ENCODE assay signal across 13 cellular contexts in genomic region chr11:45810431-45811108, GRCh38. TPM values are rescaled to one million over a fixed set of nuclear protein-coding genes. Genes with fewer than 3 reads are reported as not detected.
DNase-seq lines count a peak whose midpoint lies in the region; ATAC-seq and TF ChIP-seq lines count a peak whose summit lies in the region.
"Had no signal": no experiment of that assay in that cellular context is flagged by ENCODE, and none has a peak within 500 bp of the region (broad histone marks: within the 10 kb centered on the region; RNA-seq: fewer than 3 reads in every experiment).

No MANE protein-coding gene starts in this region.

- H3K79me2 ChIP-seq in osteoblast (ENCODE audit: insufficient read depth, low read length), result peaks cover 28% of the 10 kb centered on the region

- H3K4me1 ChIP-seq in BLaER1 (peaks cover 63% of the 10 kb centered on the region), osteoblast (ENCODE audit: insufficient read depth, low read length) (peaks cover 23% of the 10 kb centered on the region)
- H3K4me1 ChIP-seq in CD4-positive, CD25-positive, alpha-beta regulatory T cell (ENCODE audit: control insufficient read depth, insufficient read depth, low read length, poor library complexity, severe bottlenecking), result peaks cover 31% of the 10 kb centered on the region

- H3K27me3 ChIP-seq in BLaER1 (no peaks in the 10 kb centered on the region), osteoblast (ENCODE audit: insufficient read depth, low read length) (no peaks in the 10 kb centered on the region)
- no peaks in the 10 kb centered on the region for H3K27me3 ChIP-seq in CD4-positive, CD25-positive, alpha-beta regulatory T cell (ENCODE audit: control insufficient read depth, insufficient read depth, low read length)
- H3K27me3 ChIP-seq: Peyer's patch had no signal

- no peaks in the 10 kb centered on the region for H3K27me3 Mint-ChIP-seq in CD4-positive, CD25-positive, alpha-beta regulatory T cell
- no peaks in the 10 kb centered on the region for H3K27me3 Mint-ChIP-seq in activated T-helper 17 cell treated with anti-CD3 and anti-CD28 coated beads, Interleukin-2, amount 50 U/mL, for 72 hours

- TF ChIP-seq CTCF in osteoblast (IDR thresholded peaks at IDR 0.05; ENCODE audit: extremely low read depth, low read depth, low read length), result no peak

- H3K4me3 ChIP-seq in BLaER1, result no peak overlapping the region
- H3K4me3 ChIP-seq in CD4-positive, CD25-positive, alpha-beta regulatory T cell (ENCODE audit: low read depth, low read length), result no peak overlapping the region
- no peak overlapping the region for H3K4me3 ChIP-seq in osteoblast (ENCODE audit: insufficient read depth, low read length)
- H3K4me3 ChIP-seq: Peyer's patch had no signal

- peak overlapping the region; percentile 61 for H3K4me2 ChIP-seq in BLaER1
- no peak overlapping the region for H3K4me2 ChIP-seq in osteoblast (ENCODE audit: insufficient read depth, low read length)

- H3K36me3 ChIP-seq in BLaER1 (peaks cover 52% of the 10 kb centered on the region), osteoblast (ENCODE audit: insufficient read depth, low read length) (peaks cover 33% of the 10 kb centered on the region)
- peaks cover 20% of the 10 kb centered on the region for H3K36me3 ChIP-seq in CD4-positive, CD25-positive, alpha-beta regulatory T cell (ENCODE audit: control insufficient read depth, insufficient read depth, low read length)

- H3K27ac ChIP-seq in BLaER1, result peak overlapping the region; percentile 23; the same call in 1 of the 2 replicates
- no peak overlapping the region for H3K27ac ChIP-seq in CD4-positive, CD25-positive, alpha-beta regulatory T cell (ENCODE audit: insufficient read depth, low read length, poor library complexity, severe bottlenecking)
- no peak overlapping the region for H3K27ac ChIP-seq in osteoblast (ENCODE audit: low read depth, low read length)
- H3K27ac ChIP-seq: Peyer's patch had no signal

- H3K4me3 Mint-ChIP-seq in CD4-positive, CD25-positive, alpha-beta regulatory T cell, result no peak overlapping the region
- no peak overlapping the region for H3K4me3 Mint-ChIP-seq in activated T-helper 17 cell treated with anti-CD3 and anti-CD28 coated beads, Interleukin-2, amount 50 U/mL, for 72 hours

- peak overlapping the region; percentile 39 to 77 (median 56) for H3K27ac Mint-ChIP-seq in CD4-positive, CD25-positive, alpha-beta regulatory T cell
- peak overlapping the region; percentile 72 for H3K27ac Mint-ChIP-seq in activated T-helper 17 cell treated with anti-CD3 and anti-CD28 coated beads, Interleukin-2, amount 50 U/mL, for 72 hours

- peaks cover 12% of the 10 kb centered on the region for H3K36me3 Mint-ChIP-seq in CD4-positive, CD25-positive, alpha-beta regulatory T cell
- H3K36me3 Mint-ChIP-seq in activated T-helper 17 cell treated with anti-CD3 and anti-CD28 coated beads, Interleukin-2, amount 50 U/mL, for 72 hours (ENCODE audit: low read depth), result peaks cover 30% of the 10 kb centered on the region

- H3K9ac ChIP-seq in BLaER1, result no peak overlapping the region

- H4K20me1 ChIP-seq in BLaER1 (peaks cover 44% of the 10 kb centered on the region), osteoblast (ENCODE audit: insufficient read depth, low read length) (peaks cover 51% of the 10 kb centered on the region)

- no peaks in the 10 kb centered on the region for H3K9me3 Mint-ChIP-seq in CD4-positive, CD25-positive, alpha-beta regulatory T cell
- H3K9me3 Mint-ChIP-seq in activated T-helper 17 cell treated with anti-CD3 and anti-CD28 coated beads, Interleukin-2, amount 50 U/mL, for 72 hours, result no peaks in the 10 kb centered on the region

- peaks cover 10 to 50% (median 34%) of the 10 kb centered on the region in 4 donors for H3K4me1 Mint-ChIP-seq in CD4-positive, CD25-positive, alpha-beta regulatory T cell
- H3K4me1 Mint-ChIP-seq in activated T-helper 17 cell treated with anti-CD3 and anti-CD28 coated beads, Interleukin-2, amount 50 U/mL, for 72 hours, result peaks cover 20% of the 10 kb centered on the region

- ATAC-seq in CD4-positive, CD25-positive, alpha-beta regulatory T cell (ENCODE audit: low read depth in 2 of 2), result no peak
- no peak for ATAC-seq in activated T-helper 17 cell treated with anti-CD3 and anti-CD28 coated beads, Interleukin-2, amount 50 U/mL, for 72 hours (replicated peaks)
- ATAC-seq in GM19455 (IDR thresholded peaks at IDR 0.05; ENCODE audit: unreplicated experiment) (no peak), GM21367 (IDR thresholded peaks at IDR 0.05; ENCODE audit: unreplicated experiment) (no peak)

- DNase-seq in CD4-positive, CD25-positive, alpha-beta regulatory T cell, result no peak
- peak; percentile 55 for DNase-seq in osteoblast (ENCODE audit: insufficient read length, low spot score, missing footprints)
- DNase-seq in activated CD4-positive, CD25-positive, alpha-beta regulatory T cell (lab: John Stamatoyannopoulos, UW), result no peak
- DNase-seq: ACHN, DMS 273 treated with DMSO at 0.1 percent for 48 hours, NCI-H1105 treated with DMSO at 0.1 percent for 48 hours, NCI-H187, Peyer's patch, Right ventricle myocardium superior had no signal

- H3K9me3 ChIP-seq in BLaER1, result no peaks in the 10 kb centered on the region
- H3K9me3 ChIP-seq in CD4-positive, CD25-positive, alpha-beta regulatory T cell (ENCODE audit: control insufficient read depth in 2 of 2, low read length in 2 of 2), result no peaks in the 10 kb centered on the region
- no peaks in the 10 kb centered on the region for H3K9me3 ChIP-seq in osteoblast (ENCODE audit: low read depth, low read length)
- H3K9me3 ChIP-seq: Peyer's patch had no signal

- H2AFZ ChIP-seq in osteoblast (ENCODE audit: low read length), result no peak overlapping the region

RNA-seq across cellular contexts. Expression of gene SLC35C1, which starts 5.6 kb away (rescaled TPM):
- total RNA-seq in CD4-positive, CD25-positive, alpha-beta regulatory T cell, result 8.1 TPM
- polyA plus RNA-seq in CD4-positive, CD25-positive, alpha-beta regulatory T cell, result 10 to 100 TPM in 3 of 4 donors, 1 to 10 TPM in 1; 9.2 to 18.4 (median 13.6) TPM
- 10 to 100 TPM in 1 of 2 donors, 1 to 10 TPM in 1; 8.7 to 18.9 TPM for total RNA-seq in activated T-helper 17 cell treated with anti-CD3 and anti-CD28 coated beads, Interleukin-2, amount 50 U/mL, for 72 hours
- total RNA-seq in osteoblast, result 10.6 and 12.3 TPM in 2 replicates

RNA-seq across cellular contexts. Expression of gene CRY2, which starts 36.7 kb away (rescaled TPM):
- 183 TPM for total RNA-seq in CD4-positive, CD25-positive, alpha-beta regulatory T cell
- 10 to 100 TPM; 23.4 to 34.1 (median 27.0) TPM for polyA plus RNA-seq in CD4-positive, CD25-positive, alpha-beta regulatory T cell
- 10 to 100 TPM; 12.3 to 25.4 TPM for total RNA-seq in activated T-helper 17 cell treated with anti-CD3 and anti-CD28 coated beads, Interleukin-2, amount 50 U/mL, for 72 hours
- total RNA-seq in osteoblast, result 21.0 and 21.8 TPM in 2 replicates
